Comparison of ENCODE assay signal across 22 cellular contexts in the genomic region with DNA sequence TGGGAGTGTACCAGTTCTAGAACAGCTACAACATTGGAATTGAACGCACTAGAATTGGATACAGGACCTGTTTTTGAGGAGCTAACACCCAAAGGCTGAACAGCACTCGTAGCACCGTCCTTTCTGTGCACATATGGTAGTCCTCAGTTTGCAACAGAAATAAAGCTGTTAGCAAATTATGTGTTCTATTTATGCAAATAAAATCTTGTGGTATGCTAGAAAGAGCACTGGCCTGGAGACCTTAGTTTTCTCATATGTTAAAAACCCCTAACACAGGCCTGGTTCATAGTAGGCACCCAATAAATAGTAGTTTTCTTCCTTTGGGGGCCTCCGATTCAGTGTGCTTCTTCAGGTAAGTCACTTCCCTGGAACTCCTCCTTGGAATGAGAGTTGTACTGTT.
"Had no signal": no experiment of that assay in that cellular context is flagged by ENCODE, and none has a peak within 500 bp of the region (broad histone marks: within the 10 kb centered on the region; RNA-seq: fewer than 3 reads in every experiment).

No MANE protein-coding gene starts in this region.

- H3K36me3 ChIP-seq: MG63, SJSA1 had no signal

- DNase-seq: Karpas-422, KBM-7, MG63, MV-4-11, NCI-H1048, NCI-H1105, NCI-H1417, NCI-H1436 treated with DMSO at 0.1 percent for 48 hours, NCI-H1694, NCI-H187 treated with DMSO at 0.1 percent for 48 hours, NCI-H2081, NCI-H2107, NCI-H2227 treated with DMSO at 0.1 percent for 48 hours, NCI-H524, NCI-H526 treated with DMSO at 0.1 percent for 48 hours, NCI-H748 treated with DMSO at 0.1 percent for 48 hours, Right ventricle myocardium superior, RPMI8226, SIG-M5, T-helper 2 cell had no signal

- H3K4me3 ChIP-seq: MG63, SJSA1, SK-N-MC had no signal

- H3K9me3 ChIP-seq: MG63, SJSA1 had no signal

- H3K27me3 ChIP-seq: MG63, SJSA1 had no signal

- H3K27ac ChIP-seq: SJSA1, SK-N-MC had no signal
